Comparison of ENCODE assay signal across 13 cellular contexts in the genomic region with DNA sequence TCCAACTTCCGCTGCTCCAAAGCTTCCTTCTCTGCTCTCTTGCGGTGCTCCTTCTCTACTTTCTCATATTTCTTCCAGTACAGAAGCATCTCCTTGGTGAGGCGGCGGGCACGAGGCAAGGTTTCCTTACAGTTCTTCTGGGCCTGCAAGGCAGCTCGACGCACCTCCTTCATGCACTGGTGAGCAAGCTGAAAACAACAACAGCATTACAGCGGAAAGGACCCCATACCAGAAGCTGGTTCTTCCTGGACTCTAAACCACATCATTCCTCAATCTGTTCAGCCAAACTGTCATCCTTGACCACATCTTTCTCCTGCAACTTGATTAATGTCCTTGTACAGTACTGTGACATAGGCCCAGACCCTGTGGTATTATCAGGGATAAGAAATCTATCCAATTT. TPM values are rescaled to one million over a fixed set of nuclear protein-coding genes. Genes with fewer than 3 reads are reported as not detected.
DNase-seq lines count a peak whose midpoint lies in the region; ATAC-seq and TF ChIP-seq lines count a peak whose summit lies in the region.
"Had no signal": no experiment of that assay in that cellular context is flagged by ENCODE, and none has a peak within 500 bp of the region (broad histone marks: within the 10 kb centered on the region; RNA-seq: fewer than 3 reads in every experiment).

No MANE protein-coding gene starts in this region.

- H3K27ac ChIP-seq in BLaER1, result peak overlapping the region; percentile 77

- peaks cover 41% of the 10 kb centered on the region for H3K4me1 ChIP-seq in BLaER1

- H3K27ac Mint-ChIP-seq in nephron progenitor cell (peak overlapping the region; percentile 57), mesothelial cell of epicardium (no peak overlapping the region)
- H3K27ac Mint-ChIP-seq: CD8-positive, alpha-beta T cell had no signal

- peak overlapping the region; percentile 66 for H3K9ac ChIP-seq in BLaER1

- no peak for ATAC-seq in HG03520 (IDR thresholded peaks at IDR 0.05; ENCODE audit: unreplicated experiment)
- ATAC-seq: CD8-positive, alpha-beta T cell had no signal

- TF ChIP-seq CTCF in astrocyte of the cerebellum (IDR thresholded peaks at IDR 0.05; ENCODE audit: low read depth, low read length, missing control alignments) (no peak), nephron progenitor cell (IDR thresholded peaks at IDR 0.05) (no peak), mesothelial cell of epicardium (IDR thresholded peaks at IDR 0.05; ENCODE audit: unreplicated experiment) (no peak)

- no peaks in the 10 kb centered on the region for H3K9me3 Mint-ChIP-seq in nephron progenitor cell
- no peaks in the 10 kb centered on the region for H3K9me3 Mint-ChIP-seq in mesothelial cell of epicardium
- H3K9me3 Mint-ChIP-seq: CD8-positive, alpha-beta T cell had no signal

- H4K20me1 ChIP-seq in BLaER1, result no peaks in the 10 kb centered on the region

- DNase-seq in NAMALWA (ENCODE audit: low spot score), result peak; percentile 73
- peak; percentile 32 for DNase-seq in astrocyte of the cerebellum (ENCODE audit: low read depth)
- peak; percentile 5 for DNase-seq in nephron progenitor cell
- DNase-seq in mesothelial cell of epicardium (ENCODE audit: low spot score in 2 of 2, unreplicated experiment in 2 of 2), result no peak
- DNase-seq in activated CD4-positive, alpha-beta T cell treated with anti-CD3 and anti-CD28 coated beads for 1 hour, result no peak
- no peak for DNase-seq in AML-193 (lab: John Stamatoyannopoulos, UW)
- DNase-seq: CD8-positive, alpha-beta T cell; Kasumi-1; NCI-H1436; NCI-H2029 treated with DMSO at 0.1 percent for 48 hours; NCI-H510A had no signal

- H3K27me3 ChIP-seq in BLaER1, result no peaks in the 10 kb centered on the region

- no peaks in the 10 kb centered on the region for H3K9me3 ChIP-seq in BLaER1

- in situ Hi-C loops in astrocyte of the cerebellum (cut with HindIII; ENCODE audit: low sequenced_read_pairs), result loop anchor here (5.0 kb wide), 1 partner anchor 42 kb away; no protein-coding TSS in a partner anchor

- H3K4me3 Mint-ChIP-seq in nephron progenitor cell, result no peak overlapping the region
- H3K4me3 Mint-ChIP-seq in mesothelial cell of epicardium, result no peak overlapping the region
- H3K4me3 Mint-ChIP-seq: CD8-positive, alpha-beta T cell had no signal

- peak overlapping the region; percentile 3; the same call in 1 of the 2 replicates for H3K4me3 ChIP-seq in BLaER1
- H3K4me3 ChIP-seq in astrocyte of the cerebellum (ENCODE audit: low read depth, low read length), result no peak overlapping the region

- no peaks in the 10 kb centered on the region for H3K27me3 Mint-ChIP-seq in nephron progenitor cell (ENCODE audit: low read depth, poor library complexity)
- H3K27me3 Mint-ChIP-seq in mesothelial cell of epicardium (ENCODE audit: low read depth), result no peaks in the 10 kb centered on the region

- peak overlapping the region; percentile 60 for H3K4me2 ChIP-seq in BLaER1

- peaks cover 96% of the 10 kb centered on the region for H3K36me3 ChIP-seq in BLaER1

- H3K4me1 Mint-ChIP-seq in nephron progenitor cell, result peaks cover 4% of the 10 kb centered on the region
- H3K4me1 Mint-ChIP-seq in mesothelial cell of epicardium, result no peaks in the 10 kb centered on the region

- H3K36me3 Mint-ChIP-seq in nephron progenitor cell (ENCODE audit: low read depth), result peaks cover 73% of the 10 kb centered on the region
- H3K36me3 Mint-ChIP-seq in mesothelial cell of epicardium, result peaks cover 46% of the 10 kb centered on the region

RNA-seq across cellular contexts. Expression of a gene that starts 36.4 kb away (rescaled TPM):
- 22.4 to 24.6 TPM (median 23.7 TPM) in 3 replicates for total RNA-seq in mesothelial cell of epicardium

Comparison
In these comparisons a context has a peak if more than half of its experiments do, and no peak if none do; other contexts are left out.
1. DNase-seq: peak in NAMALWA (single experiment), astrocyte of the cerebellum (single experiment) and nephron progenitor cell (single experiment); none in mesothelial cell of epicardium (0 of 2), activated CD4-positive, alpha-beta T cell treated with anti-CD3 and anti-CD28 coated beads for 1 hour (single experiment) and AML-193 (0 of 2).